Comparison of ENCODE assay signal across 18 cellular contexts in genomic region chr5:34436761-34437501, GRCh38.
DNase-seq lines count a peak whose midpoint lies in the region; TF ChIP-seq lines count a peak whose summit lies in the region.
"Had no signal": no experiment of that assay in that cellular context is flagged by ENCODE, and none has a peak within 500 bp of the region (broad histone marks: within the 10 kb centered on the region; RNA-seq: fewer than 3 reads in every experiment).

No MANE protein-coding gene starts in this region.

- no peaks in the 10 kb centered on the region for H3K79me2 ChIP-seq in fibroblast of lung (ENCODE audit: control insufficient read depth, insufficient read depth, low read length)
- no peaks in the 10 kb centered on the region for H3K79me2 ChIP-seq in smooth muscle cell (ENCODE audit: low read depth)

- no peaks in the 10 kb centered on the region for H3K4me1 ChIP-seq in fibroblast of lung (ENCODE audit: control insufficient read depth, extremely low read depth, insufficient read depth, low read length)
- peaks cover 4% of the 10 kb centered on the region for H3K4me1 ChIP-seq in smooth muscle cell (ENCODE audit: low read depth)
- H3K4me1 ChIP-seq: SJSA1 had no signal

- H2AFZ ChIP-seq in fibroblast of lung (ENCODE audit: low read length) (no peak overlapping the region), smooth muscle cell (ENCODE audit: low read depth) (peak overlapping the region; percentile 59)

- H3K4me2 ChIP-seq in fibroblast of lung (ENCODE audit: extremely low read depth, insufficient read depth, low read length) (no peak overlapping the region), smooth muscle cell (no peak overlapping the region)

- peak; percentile 2 for DNase-seq in NCI-H82 (lab: John Stamatoyannopoulos, UW)
- DNase-seq in NCI-H82 treated with DMSO at 0.1 percent for 48 hours (lab: John Stamatoyannopoulos, UW; ENCODE audit: unreplicated experiment): no peak
- peak; percentile 85 for DNase-seq in M059J (ENCODE audit: low read depth)
- peak; percentile 30 to 86 for DNase-seq in fibroblast of lung (ENCODE audit: low read depth in 2 of 2)
- DNase-seq in smooth muscle cell (lab: John Stamatoyannopoulos, UW; ENCODE audit: unreplicated experiment): no peak
- no peak for DNase-seq in H7
- DNase-seq in substantia nigra (lab: John Stamatoyannopoulos, UW): no peak
- DNase-seq in activated T-cell treated with anti-CD3 and anti-CD28 coated beads, Interleukin-2, amount 50 U/mL, for 1 hour: no peak
- DNase-seq: C1 segment of cervical spinal cord, Karpas-422, NCI-H1105 treated with DMSO at 0.1 percent for 48 hours, NCI-H1694 treated with DMSO at 0.1 percent for 48 hours, NCI-H2107, NCI-H2227 treated with DMSO at 0.1 percent for 48 hours, NCI-H524 treated with DMSO at 0.1 percent for 48 hours, SW 1271 had no signal

- no peak for TF ChIP-seq CTCF in fibroblast of lung (conservative IDR thresholded peaks at IDR 0.05 in 1 of 2, IDR thresholded peaks at IDR 0.05 in 1 of 2; ENCODE audit: low read depth in 1 of 2, low read length in 2 of 2)
- no peak for TF ChIP-seq CTCF in smooth muscle cell (IDR thresholded peaks at IDR 0.05; ENCODE audit: borderline replicate concordance, insufficient read depth, poor library complexity, severe bottlenecking)

- H4K20me1 ChIP-seq in fibroblast of lung (ENCODE audit: control insufficient read depth, extremely low read depth, insufficient read depth, low read length): no peaks in the 10 kb centered on the region
- no peaks in the 10 kb centered on the region for H4K20me1 ChIP-seq in smooth muscle cell (ENCODE audit: low read depth)

- WGBS in smooth muscle cell (ENCODE audit: low lambda C conversion rate): 81% methylated on average over 4 of the region's 4 CpGs

- H3K9ac ChIP-seq in fibroblast of lung (ENCODE audit: insufficient read depth, low read length): no peak overlapping the region
- no peak overlapping the region for H3K9ac ChIP-seq in smooth muscle cell (ENCODE audit: low read depth)

- H3K27me3 ChIP-seq in fibroblast of lung (ENCODE audit: control insufficient read depth, insufficient read depth, low read length) (no peaks in the 10 kb centered on the region), smooth muscle cell (ENCODE audit: low read depth) (no peaks in the 10 kb centered on the region), H7 (ENCODE audit: control insufficient read depth, insufficient read depth, low read length) (no peaks in the 10 kb centered on the region)
- H3K27me3 ChIP-seq: SJSA1 had no signal

- H3K9me3 ChIP-seq in fibroblast of lung (ENCODE audit: control insufficient read depth, insufficient read depth, low read depth, low read length) (no peaks in the 10 kb centered on the region), smooth muscle cell (replicated peaks; ENCODE audit: low read depth) (no peaks in the 10 kb centered on the region)
- H3K9me3 ChIP-seq: SJSA1 had no signal

- H3F3A ChIP-seq in smooth muscle cell (ENCODE audit: low read depth): no peaks in the 10 kb centered on the region

- no peak overlapping the region for H3K4me3 ChIP-seq in fibroblast of lung (replicated peaks in 1 of 4; ENCODE audit: control extremely low read depth in 1 of 4, insufficient read depth in 1 of 4, low read depth in 3 of 4, low read length in 4 of 4)
- H3K4me3 ChIP-seq in smooth muscle cell: no peak overlapping the region
- H3K4me3 ChIP-seq in H7 (ENCODE audit: insufficient read depth, low read depth, low read length): no peak overlapping the region
- H3K4me3 ChIP-seq: SJSA1 had no signal

- H3K36me3 ChIP-seq in fibroblast of lung (ENCODE audit: control insufficient read depth, insufficient read depth, low read length): no peaks in the 10 kb centered on the region
- H3K36me3 ChIP-seq in smooth muscle cell (ENCODE audit: low read depth): no peaks in the 10 kb centered on the region
- no peaks in the 10 kb centered on the region for H3K36me3 ChIP-seq in H7 (replicated peaks; ENCODE audit: control insufficient read depth, insufficient read depth, low read length)
- H3K36me3 ChIP-seq: SJSA1 had no signal

- no peak overlapping the region for H3K27ac ChIP-seq in fibroblast of lung (ENCODE audit: insufficient read depth, low read length)
- H3K27ac ChIP-seq in smooth muscle cell (ENCODE audit: low read depth): no peak overlapping the region
- no peak overlapping the region for H3K27ac ChIP-seq in substantia nigra (ENCODE audit: low read depth, low read length, poor library complexity, severe bottlenecking)
- H3K27ac ChIP-seq: 22Rv1, SJSA1 had no signal

Comparison
In these comparisons a context has a peak if more than half of its experiments do, and no peak if none do; other contexts are left out.
1. DNase-seq: peak in NCI-H82 (single experiment), M059J (single experiment) and fibroblast of lung (2 of 2); none in NCI-H82 treated with DMSO at 0.1 percent for 48 hours (single experiment), smooth muscle cell (single experiment), H7 (single experiment), substantia nigra (0 of 49) and activated T-cell treated with anti-CD3 and anti-CD28 coated beads, Interleukin-2, amount 50 U/mL, for 1 hour (single experiment).